In the genomic region with DNA sequence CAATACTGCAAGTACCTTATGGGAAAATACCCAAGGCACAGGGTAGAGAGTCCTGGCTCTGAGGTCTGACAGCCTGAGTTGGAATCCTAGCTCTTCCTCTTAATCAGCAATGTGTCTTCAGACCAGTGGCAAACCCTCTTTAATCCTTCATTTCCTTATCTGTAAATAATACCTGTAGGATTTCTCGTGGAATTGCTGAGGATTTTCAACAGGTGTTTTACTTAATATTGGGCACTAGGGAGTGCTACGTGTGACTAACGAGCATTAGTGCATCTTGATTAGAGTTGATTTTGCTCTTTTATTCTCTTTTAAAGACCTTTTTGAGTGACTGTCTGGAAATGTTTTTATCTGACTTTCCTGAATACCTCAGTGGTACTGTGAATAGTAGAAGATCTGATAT, we compare ENCODE assay signal across 28 cellular contexts. TPM values are rescaled to one million over a fixed set of nuclear protein-coding genes. Genes with fewer than 3 reads are reported as not detected.
"Had no signal": no experiment of that assay in that cellular context is flagged by ENCODE, and none has a peak within 500 bp of the region (broad histone marks: within the 10 kb centered on the region; RNA-seq: fewer than 3 reads in every experiment).

No MANE protein-coding gene starts in this region.

- DNase-seq: activated CD4-positive, alpha-beta T cell treated with anti-CD3 and anti-CD28 coated beads for 48 hours; activated CD4-positive, alpha-beta T cell treated with anti-CD3 and anti-CD28 coated beads, Interleukin-2, amount 50 U/mL, for 4 hours; activated CD4-positive, CD25-positive, alpha-beta regulatory T cell treated with anti-CD3 and anti-CD28 coated beads, Interleukin-2, amount 50 U/mL, for 72 hours; activated CD8-positive, alpha-beta memory T cell treated with anti-CD3 and anti-CD28 coated beads, Interleukin-2, amount 50 U/mL, for 48 hours; activated CD8-positive, alpha-beta T cell treated with anti-CD3 and anti-CD28 coated beads, Interleukin-2, amount 10 ng/mL, durations not matched to agents 7 days and 5 days; activated naive CD4-positive, alpha-beta T cell treated with anti-CD3 and anti-CD28 coated beads, Interleukin-2, amount 50 U/mL, for 16 hours; activated naive CD8-positive, alpha-beta T cell treated with anti-CD3 and anti-CD28 coated beads, Interleukin-2, amount 10 ng/mL, durations not matched to agents 7 days and 5 days; activated T-cell treated with anti-CD3 and anti-CD28 coated beads, Interleukin-2, amount 50 U/mL, for 1 hour; adrenal gland; anterior cingulate cortex; KG1; NCI-H1092; NCI-H1417 treated with DMSO at 0.1 percent for 48 hours; NCI-H1694; NCI-H2029; NCI-H2107; NCI-H2171 treated with DMSO at 0.1 percent for 48 hours; NCI-H226; NCI-H510A; NCI-H526 treated with DMSO at 0.1 percent for 48 hours; Peyer's patch; Right ventricle myocardium superior had no signal

- FAIRE-seq: bronchial epithelial cell had no signal

- H3K27ac ChIP-seq: adrenal gland, Peyer's patch, RWPE1, SJSA1 had no signal

- ATAC-seq: activated CD8-positive, alpha-beta T cell treated with anti-CD3 and anti-CD28 coated beads, Interleukin-2, amount 10 ng/mL, durations not matched to agents 7 days and 5 days; WTC11 had no signal

- H3K36me3 Mint-ChIP-seq: activated naive CD8-positive, alpha-beta T cell treated with anti-CD3 and anti-CD28 coated beads, Interleukin-2, amount 10 ng/mL, durations not matched to agents 7 days and 5 days; WTC11 had no signal

- H3K27me3 ChIP-seq: adrenal gland, Peyer's patch, SJSA1 had no signal

- H3K9me3 ChIP-seq: adrenal gland, Peyer's patch, SJSA1 had no signal

- H3K4me1 Mint-ChIP-seq: activated naive CD8-positive, alpha-beta T cell treated with anti-CD3 and anti-CD28 coated beads, Interleukin-2, amount 10 ng/mL, durations not matched to agents 7 days and 5 days; central memory CD8-positive, alpha-beta T cell had no signal

- H3K4me1 ChIP-seq: Peyer's patch had no signal

- H3K4me3 ChIP-seq: adrenal gland, Peyer's patch, SJSA1 had no signal

- H3K36me3 ChIP-seq: adrenal gland, Peyer's patch, SJSA1 had no signal

- H3K4me3 Mint-ChIP-seq: activated CD8-positive, alpha-beta T cell treated with anti-CD3 and anti-CD28 coated beads, Interleukin-2, amount 10 ng/mL, durations not matched to agents 7 days and 5 days; activated naive CD8-positive, alpha-beta T cell treated with anti-CD3 and anti-CD28 coated beads, Interleukin-2, amount 10 ng/mL, durations not matched to agents 7 days and 5 days; central memory CD8-positive, alpha-beta T cell; T-helper 1 cell treated with Interleukin-12 subunit alpha and Interleukin-12 subunit beta and Interleukin-4 antibody, amounts not matched to agents 30 μg/mL and 1 μg/mL, for 36 hours; WTC11 had no signal

- H3K27ac Mint-ChIP-seq: activated CD8-positive, alpha-beta T cell treated with anti-CD3 and anti-CD28 coated beads, Interleukin-2, amount 10 ng/mL, durations not matched to agents 7 days and 5 days; activated naive CD8-positive, alpha-beta T cell treated with anti-CD3 and anti-CD28 coated beads, Interleukin-2, amount 10 ng/mL, durations not matched to agents 7 days and 5 days; T-helper 1 cell treated with Interleukin-12 subunit alpha and Interleukin-12 subunit beta and Interleukin-4 antibody, amounts not matched to agents 30 μg/mL and 1 μg/mL, for 36 hours; WTC11 had no signal

- H3K9me3 Mint-ChIP-seq: T-helper 1 cell treated with Interleukin-12 subunit alpha and Interleukin-12 subunit beta and Interleukin-4 antibody, amounts not matched to agents 30 μg/mL and 1 μg/mL, for 36 hours had no signal

- H3K27me3 Mint-ChIP-seq: activated naive CD8-positive, alpha-beta T cell treated with anti-CD3 and anti-CD28 coated beads, Interleukin-2, amount 10 ng/mL, durations not matched to agents 7 days and 5 days; central memory CD8-positive, alpha-beta T cell had no signal

RNA-seq across cellular contexts. Expression of gene ARHGAP28, which starts 48.9 kb away (rescaled TPM):
- total RNA-seq: activated CD8-positive, alpha-beta T cell treated with anti-CD3 and anti-CD28 coated beads, Interleukin-2, amount 10 ng/mL, durations not matched to agents 7 days and 5 days; activated naive CD8-positive, alpha-beta T cell treated with anti-CD3 and anti-CD28 coated beads, Interleukin-2, amount 10 ng/mL, durations not matched to agents 7 days and 5 days had no signal
